8 cellular contexts compared by ENCODE assay signal in the genomic region with DNA sequence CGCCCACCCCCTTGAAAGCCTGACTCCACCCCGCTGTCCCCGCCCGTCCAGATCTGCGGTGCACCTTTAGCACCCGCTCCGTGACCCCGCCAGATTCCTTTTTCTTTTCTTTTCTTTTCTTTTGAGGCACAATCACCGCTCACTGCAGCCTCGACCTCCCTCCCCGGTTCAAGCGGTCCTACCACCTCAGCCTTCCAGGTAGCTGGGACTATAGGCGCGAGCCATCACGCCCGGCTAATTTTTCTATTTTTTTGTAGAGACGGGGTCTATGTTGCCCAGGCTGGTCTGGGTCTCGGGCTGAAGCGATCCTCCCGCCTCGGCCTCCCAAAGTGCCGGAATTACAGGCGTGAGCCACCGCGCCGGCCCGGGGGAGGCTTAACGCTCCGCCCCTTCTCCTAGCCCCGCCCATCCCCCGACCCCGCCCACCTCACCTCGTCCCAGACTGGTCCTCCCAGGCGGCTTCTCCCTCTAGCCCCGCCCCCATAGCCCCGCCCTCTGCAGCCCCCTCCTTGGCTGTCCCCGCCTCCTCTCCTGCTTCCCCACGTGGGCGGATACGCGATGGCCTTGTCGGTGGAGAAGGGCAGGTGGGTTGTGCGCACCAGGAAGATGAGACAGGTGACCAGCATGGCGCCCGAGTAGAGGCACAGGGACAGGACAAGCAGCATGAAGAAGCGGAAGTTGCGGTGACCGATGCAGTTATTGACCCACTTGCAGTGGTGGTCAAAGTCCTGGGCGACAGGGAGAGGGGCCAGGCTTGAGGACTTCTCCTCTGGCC. TPM values are rescaled to one million over a fixed set of nuclear protein-coding genes. Genes with fewer than 3 reads are reported as not detected.
DNase-seq lines count a peak whose midpoint lies in the region; ATAC-seq, FAIRE-seq and TF ChIP-seq lines count a peak whose summit lies in the region.

No MANE protein-coding gene starts in this region.

- no peak for TF ChIP-seq RAD21 in A549 (conservative IDR thresholded peaks at IDR 0.05 in 1 of 2, IDR thresholded peaks at IDR 0.05 in 1 of 2)

- H3K36me3 ChIP-seq in HUES64 (ENCODE audit: insufficient read depth, low read length) (no peaks in the 10 kb centered on the region), suprapubic skin (no peaks in the 10 kb centered on the region)

- H3K4me3 ChIP-seq in A549 (peak overlapping the region; percentile 78), HUES64 (ENCODE audit: low read length) (peak overlapping the region; percentile 75), dorsolateral prefrontal cortex (peak overlapping the region in 48 of 59 donors; percentile 11 to 59 (median 40)), mononuclear cell (ENCODE audit: low read length) (peak overlapping the region; percentile 38), suprapubic skin (peak overlapping the region; percentile 47)

- peak overlapping the region; percentile 98 for H3K4me2 ChIP-seq in A549

- H3K27ac ChIP-seq in A549, result peak overlapping the region in 1 of 2 experiments; percentile 72; a peak in 3 of 6 replicates
- no peak overlapping the region for H3K27ac ChIP-seq in HUES64 (ENCODE audit: low read depth, low read length)
- H3K27ac ChIP-seq in dorsolateral prefrontal cortex, result no peak overlapping the region
- no peak overlapping the region for H3K27ac ChIP-seq in suprapubic skin

- no peak for TF ChIP-seq POLR2A in A549 (IDR thresholded peaks at IDR 0.05; ENCODE audit: low read length)
- TF ChIP-seq POLR2A in suprapubic skin (IDR thresholded peaks at IDR 0.05), result no peak

- TF ChIP-seq EP300 in A549 (IDR thresholded peaks at IDR 0.05) (no peak), suprapubic skin (IDR thresholded peaks at IDR 0.05) (no peak)

- peaks cover 12% of the 10 kb centered on the region for H3K27me3 ChIP-seq in HUES64 (ENCODE audit: insufficient read depth, low read length)
- no peaks in the 10 kb centered on the region for H3K27me3 ChIP-seq in dorsolateral prefrontal cortex
- H3K27me3 ChIP-seq in mononuclear cell (ENCODE audit: insufficient read depth, low read length), result no peaks in the 10 kb centered on the region
- no peaks in the 10 kb centered on the region for H3K27me3 ChIP-seq in suprapubic skin

- ATAC-seq in A549, result peak; percentile 48 to 78; a peak in 5 of 6 replicates
- no peak for ATAC-seq in GM18858 (IDR thresholded peaks at IDR 0.05; ENCODE audit: unreplicated experiment)

- no peak overlapping the region for H3K9ac ChIP-seq in HUES64 (ENCODE audit: low read depth, low read length)

- 30% methylated on average over 32 of the region's 49 CpGs for WGBS in A549 (ENCODE audit: missing lambda C conversion rate)
- WGBS in HUES64, result 31% methylated on average over 48 of the region's 49 CpGs
- WGBS in suprapubic skin, result 39% methylated on average over 44 of the region's 49 CpGs

- CTCF ChIA-PET in A549 (lab: Yijun Ruan, JAX), result interaction anchor here (1.5 kb wide), 1 partner anchor 135 kb away, joined by 4 read pairs; no protein-coding TSS in a partner anchor

- POLR2A ChIA-PET in A549 (lab: Yijun Ruan, JAX), result no interaction called here

- intact Hi-C loops in dorsolateral prefrontal cortex (cut with DNase I), result no loop called here

- H3K4me1 ChIP-seq in A549 (no peaks in the 10 kb centered on the region), HUES64 (ENCODE audit: insufficient read depth, low read length) (no peaks in the 10 kb centered on the region), mononuclear cell (ENCODE audit: insufficient read depth, low read length) (peaks cover 17% of the 10 kb centered on the region), suprapubic skin (peaks cover 8% of the 10 kb centered on the region)

- peak; percentile 57 for DNase-seq in A549 (ENCODE audit: low read depth in 1 of 2, low spot score in 1 of 2)
- peak; percentile 38 to 59 for DNase-seq in activated CD4-positive, alpha-beta T cell treated with anti-CD3 and anti-CD28 coated beads for 24 hours (ENCODE audit: low read depth in 2 of 2)
- DNase-seq in dorsolateral prefrontal cortex, result no peak
- peak in 1 of 2 donors; percentile 68 for DNase-seq in suprapubic skin (ENCODE audit: low spot score in 2 of 2)
- DNase-seq in NCI-H1092 treated with DMSO at 0.1 percent for 48 hours (lab: John Stamatoyannopoulos, UW), result no peak

- FAIRE-seq in A549 (lab: Jason Lieb, UNC), result no peak

- H3K9me3 ChIP-seq in A549 (no peaks in the 10 kb centered on the region), HUES64 (ENCODE audit: insufficient read depth, low read depth, low read length) (no peaks in the 10 kb centered on the region), mononuclear cell (ENCODE audit: low read depth, low read length) (no peaks in the 10 kb centered on the region), suprapubic skin (no peaks in the 10 kb centered on the region)

- TF ChIP-seq CTCF in A549 (IDR thresholded peaks at IDR 0.05) (no peak), dorsolateral prefrontal cortex (IDR thresholded peaks at IDR 0.05 in 54 of 56, conservative IDR thresholded peaks at IDR 0.05 in 2 of 56; ENCODE audit: low read depth in 1 of 56, partially characterized antibody in 56 of 56) (no peak), suprapubic skin (IDR thresholded peaks at IDR 0.05) (no peak)

TF ChIP-seq in A549, 52 proteins besides CTCF, POLR2A, EP300 and RAD21:
- TF ChIP-seq, protein P1, sequence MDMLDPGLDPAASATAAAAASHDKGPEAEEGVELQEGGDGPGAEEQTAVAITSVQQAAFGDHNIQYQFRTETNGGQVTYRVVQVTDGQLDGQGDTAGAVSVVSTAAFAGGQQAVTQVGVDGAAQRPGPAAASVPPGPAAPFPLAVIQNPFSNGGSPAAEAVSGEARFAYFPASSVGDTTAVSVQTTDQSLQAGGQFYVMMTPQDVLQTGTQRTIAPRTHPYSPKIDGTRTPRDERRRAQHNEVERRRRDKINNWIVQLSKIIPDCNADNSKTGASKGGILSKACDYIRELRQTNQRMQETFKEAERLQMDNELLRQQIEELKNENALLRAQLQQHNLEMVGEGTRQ (IDR thresholded peaks at IDR 0.05), result no peak
- TF ChIP-seq MAZ (IDR thresholded peaks at IDR 0.05; ENCODE audit: borderline replicate concordance, low read depth, low read length), result no peak

RNA-seq across cellular contexts. Expression of a gene that starts 3.2 kb away (rescaled TPM):
- not detected in 2 replicates for polyA plus RNA-seq in A549 (2011; rRNA removed)
- not detected in 2 replicates for polyA plus RNA-seq in A549 (2012; cell fraction: cytosol; rRNA removed)
- 0.18 and 0.26 TPM in 2 replicates for polyA plus RNA-seq in A549 (2012; cell fraction: nucleus; rRNA removed)
- 0.12 to 0.15 TPM in 2 of 3 replicates, not detected in the other for polyA plus RNA-seq in A549 (2017; fragmentation: RNase III; extraction: RNeasy Plus Mini Kit Qiagen cat#74134 plus additional on column Dnase treatment)
- polyA minus RNA-seq in A549 (2011; rRNA and poly(A)+ RNA removed), result 0.37 TPM in 1 of 2 replicates, not detected in the other
- polyA plus RNA-seq in HUES64 (2013, experiment 1 of 2), result 1.4 TPM
- 4.6 TPM for polyA plus RNA-seq in HUES64 (2013, experiment 2 of 2)
- 1 to 10 TPM in 71 of 120 experiments, under 1 TPM in 24, not detected in 25; 0.36 to 8.5 (median 1.4) TPM for total RNA-seq in dorsolateral prefrontal cortex
- total RNA-seq in mononuclear cell, result not detected
- not detected for total RNA-seq in suprapubic skin

RNA-seq across cellular contexts. Expression of a gene that starts 8.3 kb away (rescaled TPM):
- not detected in 2 replicates for polyA plus RNA-seq in A549 (2011; rRNA removed)
- 0.04 TPM in 1 of 2 replicates, not detected in the other for polyA plus RNA-seq in A549 (2012; cell fraction: cytosol; rRNA removed)
- polyA plus RNA-seq in A549 (2012; cell fraction: nucleus; rRNA removed), result not detected in 2 replicates
- polyA plus RNA-seq in A549 (2017; fragmentation: RNase III; extraction: RNeasy Plus Mini Kit Qiagen cat#74134 plus additional on column Dnase treatment), result not detected in 3 replicates
- polyA minus RNA-seq in A549 (2011; rRNA and poly(A)+ RNA removed), result not detected in 2 replicates
- 2.3 TPM for polyA plus RNA-seq in HUES64 (2013, experiment 1 of 2)
- 1.5 TPM for polyA plus RNA-seq in HUES64 (2013, experiment 2 of 2)
- total RNA-seq in dorsolateral prefrontal cortex, result 1 to 10 TPM in 21 of 120 experiments, under 1 TPM in 16, not detected in 83; 0.48 to 3.3 (median 1.0) TPM
- total RNA-seq in mononuclear cell, result 0.31 TPM
- not detected for total RNA-seq in suprapubic skin

Comparison
In these comparisons a context has a peak if more than half of its experiments do, and no peak if none do; other contexts are left out.
1. DNase-seq: peak in A549 (2 of 2) and activated CD4-positive, alpha-beta T cell treated with anti-CD3 and anti-CD28 coated beads for 24 hours (2 of 2); none in dorsolateral prefrontal cortex (0 of 10) and NCI-H1092 treated with DMSO at 0.1 percent for 48 hours (single experiment).
2. Peak in every context shown above with its lines, with median percentiles within 50 percentile points of each other: H3K4me3 ChIP-seq.